5 cellular contexts compared by ENCODE assay signal in the genomic region with DNA sequence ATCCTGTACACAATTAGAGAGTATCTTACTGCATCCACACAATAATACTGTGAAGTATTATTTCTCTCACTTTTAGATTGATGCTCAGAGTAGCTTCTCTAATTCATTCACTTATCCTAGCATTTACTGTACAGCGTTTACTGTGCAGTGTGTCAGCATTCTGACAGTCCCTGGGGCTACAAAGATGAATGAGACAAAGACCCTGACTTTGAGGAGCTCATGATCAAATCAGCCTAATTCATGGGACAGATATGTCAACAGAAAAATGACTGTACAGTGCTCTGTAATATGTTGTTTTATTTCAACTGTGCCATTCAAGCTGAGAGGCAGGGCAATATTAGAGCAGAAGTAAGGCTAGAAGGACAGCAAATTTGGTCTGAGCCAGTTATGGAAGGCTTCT.
"Had no signal": no experiment of that assay in that cellular context is flagged by ENCODE, and none has a peak within 500 bp of the region (broad histone marks: within the 10 kb centered on the region; RNA-seq: fewer than 3 reads in every experiment).

No MANE protein-coding gene starts in this region.

- DNase-seq: IMR-90, KBM-7, KG1 had no signal

- H3K4me3 ChIP-seq: K562 had no signal

- H3K27ac ChIP-seq: HL-60 had no signal
